15 cellular contexts compared by ENCODE assay signal in genomic region chr3:24604215-24604614, GRCh38.
DNase-seq lines count a peak whose midpoint lies in the region; ATAC-seq and TF ChIP-seq lines count a peak whose summit lies in the region.
"Had no signal": no experiment of that assay in that cellular context is flagged by ENCODE, and none has a peak within 500 bp of the region (broad histone marks: within the 10 kb centered on the region; RNA-seq: fewer than 3 reads in every experiment).

No MANE protein-coding gene starts in this region.

- H3K27me3 Mint-ChIP-seq in Calu3 (ENCODE audit: unreplicated experiment) (no peaks in the 10 kb centered on the region), progenitor cell of endocrine pancreas (peaks cover 46% of the 10 kb centered on the region)

- no peak for TF ChIP-seq CTCF in Calu3 (IDR thresholded peaks at IDR 0.05; ENCODE audit: unreplicated experiment)
- no peak for TF ChIP-seq CTCF in progenitor cell of endocrine pancreas (IDR thresholded peaks at IDR 0.05; ENCODE audit: unreplicated experiment)
- TF ChIP-seq CTCF in foreskin keratinocyte (conservative IDR thresholded peaks at IDR 0.05) = no peak

- CTCF ChIA-PET in Calu3 (lab: Charles Lee) = interaction anchor here (2.2 kb wide), 1 partner anchor 11 kb away, joined by 9 read pairs; no protein-coding TSS in a partner anchor

- intact Hi-C loops in Calu3 (cut with micrococcal nuclease; ENCODE audit: unreplicated experiment) = no loop called here
- intact Hi-C loops in left colon (cut with DNase I, micrococcal nuclease) = no loop called here

- H3K4me3 Mint-ChIP-seq in Calu3 (ENCODE audit: low read depth, unreplicated experiment) (no peak overlapping the region), progenitor cell of endocrine pancreas (ENCODE audit: low read depth) (no peak overlapping the region)
- H3K4me3 Mint-ChIP-seq: CD14-positive monocyte; CD8-positive, alpha-beta T cell; HFFc6; IgD-negative memory B cell had no signal

- ATAC-seq in left colon = peak; percentile 30
- no peak for ATAC-seq in foreskin keratinocyte
- ATAC-seq: CD8-positive, alpha-beta T cell had no signal

- DNase-seq in DMS53 (lab: John Stamatoyannopoulos, UW) (peak; percentile 1), DMS53 treated with DMSO at 0.1 percent for 48 hours (lab: John Stamatoyannopoulos, UW; ENCODE audit: unreplicated experiment) (no peak), Calu3 (no peak), left colon (no peak), progenitor cell of endocrine pancreas (ENCODE audit: low spot score, unreplicated experiment) (no peak), dermis blood vessel endothelial cell (no peak), foreskin keratinocyte (no peak)
- no peak for DNase-seq in activated naive CD4-positive, alpha-beta T cell treated with anti-CD3 and anti-CD28 coated beads, Interleukin-2, amount 50 U/mL, for 16 hours
- DNase-seq: CD8-positive, alpha-beta T cell; COR-L47; HCEC 1CT; HFFc6 had no signal

- no TSS peak for BruUV-seq in Calu3 (replicated peaks; lab: Mats Ljungman, UMichigan)

- H3K27ac Mint-ChIP-seq in Calu3 (ENCODE audit: unreplicated experiment) (peak overlapping the region; percentile 74), progenitor cell of endocrine pancreas (peak overlapping the region; percentile 48)
- H3K27ac Mint-ChIP-seq: CD14-positive monocyte; CD8-positive, alpha-beta T cell; HFFc6; IgD-negative memory B cell had no signal

- peaks cover 29% of the 10 kb centered on the region for H3K4me1 Mint-ChIP-seq in Calu3 (ENCODE audit: low read depth, unreplicated experiment)
- H3K4me1 Mint-ChIP-seq in progenitor cell of endocrine pancreas (ENCODE audit: low read depth) = peaks cover 11% of the 10 kb centered on the region
- H3K4me1 Mint-ChIP-seq: CD14-positive monocyte, IgD-negative memory B cell had no signal

- H3K4me1 ChIP-seq in foreskin keratinocyte = no peaks in the 10 kb centered on the region

- H3K9me3 Mint-ChIP-seq in Calu3 (ENCODE audit: low read depth, unreplicated experiment) = no peaks in the 10 kb centered on the region
- peaks cover 6% of the 10 kb centered on the region for H3K9me3 Mint-ChIP-seq in progenitor cell of endocrine pancreas (ENCODE audit: low read depth)
- H3K9me3 Mint-ChIP-seq: CD8-positive, alpha-beta T cell had no signal

- H3K27me3 ChIP-seq in foreskin keratinocyte = no peaks in the 10 kb centered on the region

- H3K27ac ChIP-seq in foreskin keratinocyte = no peak overlapping the region
- H3K27ac ChIP-seq: 22Rv1 had no signal

- H3K36me3 Mint-ChIP-seq in Calu3 (ENCODE audit: insufficient read depth, unreplicated experiment) = peaks cover 4% of the 10 kb centered on the region
- H3K36me3 Mint-ChIP-seq in progenitor cell of endocrine pancreas (ENCODE audit: insufficient read depth) = peaks cover 5% of the 10 kb centered on the region
- H3K36me3 Mint-ChIP-seq: CD14-positive monocyte; CD8-positive, alpha-beta T cell had no signal
